1 cellular context compared by ENCODE assay signal in the genomic region with DNA sequence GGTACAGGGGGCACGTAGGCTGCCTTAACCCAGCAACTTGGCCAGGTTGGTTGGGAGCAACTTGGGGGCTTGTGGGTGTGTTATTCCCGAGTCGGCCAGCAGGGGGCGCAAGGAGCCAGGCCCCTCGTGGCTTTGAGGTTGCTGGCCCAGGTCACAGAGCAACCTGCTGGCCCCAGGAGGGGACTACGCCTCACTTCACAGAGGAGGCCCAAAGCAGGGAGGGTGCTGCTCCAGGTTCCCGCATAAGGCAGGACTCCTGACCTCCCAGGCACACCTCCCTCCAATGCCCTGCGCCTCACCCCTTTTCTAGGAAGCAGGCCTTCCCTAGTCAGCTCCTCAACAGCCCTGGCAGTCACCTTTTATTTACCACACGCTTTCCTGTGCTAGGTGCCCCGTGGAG.
TF ChIP-seq lines count a peak whose summit lies in the region.

No MANE protein-coding gene starts in this region.

TF ChIP-seq in HepG2, 621 proteins besides CTCF, POLR2A, EP300 and RAD21 (continued from another document and continues in another):
- peak; percentile 28; the same call in 1 of the 2 replicates for TF ChIP-seq PHF21A (CRISPR knock-in tag; IDR thresholded peaks at IDR 0.05)
- TF ChIP-seq ZFX (CRISPR knock-in tag; IDR thresholded peaks at IDR 0.05; ENCODE audit: low read depth), result peak; percentile 70
- no peak; the same call in 2 of the 3 replicates for TF ChIP-seq MXI1 (IDR thresholded peaks at IDR 0.05; ENCODE audit: borderline replicate concordance, low read depth, low read length)
- no peak for TF ChIP-seq ZNF619 (CRISPR knock-in tag; IDR thresholded peaks at IDR 0.05)
- TF ChIP-seq, protein P1, sequence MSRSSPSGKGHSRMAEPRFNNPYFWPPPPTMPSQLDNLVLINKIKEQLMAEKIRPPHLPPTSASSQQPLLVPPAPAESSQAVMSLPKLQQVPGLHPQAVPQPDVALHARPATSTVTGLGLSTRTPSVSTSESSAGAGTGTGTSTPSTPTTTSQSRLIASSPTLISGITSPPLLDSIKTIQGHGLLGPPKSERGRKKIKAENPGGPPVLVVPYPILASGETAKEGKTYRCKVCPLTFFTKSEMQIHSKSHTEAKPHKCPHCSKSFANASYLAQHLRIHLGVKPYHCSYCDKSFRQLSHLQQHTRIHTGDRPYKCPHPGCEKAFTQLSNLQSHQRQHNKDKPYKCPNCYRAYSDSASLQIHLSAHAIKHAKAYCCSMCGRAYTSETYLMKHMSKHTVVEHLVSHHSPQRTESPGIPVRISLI (CRISPR knock-in tag; IDR thresholded peaks at IDR 0.05; ENCODE audit: borderline replicate concordance), result peak; percentile 56; the same call in 1 of the 2 replicates
- TF ChIP-seq, protein P2, sequence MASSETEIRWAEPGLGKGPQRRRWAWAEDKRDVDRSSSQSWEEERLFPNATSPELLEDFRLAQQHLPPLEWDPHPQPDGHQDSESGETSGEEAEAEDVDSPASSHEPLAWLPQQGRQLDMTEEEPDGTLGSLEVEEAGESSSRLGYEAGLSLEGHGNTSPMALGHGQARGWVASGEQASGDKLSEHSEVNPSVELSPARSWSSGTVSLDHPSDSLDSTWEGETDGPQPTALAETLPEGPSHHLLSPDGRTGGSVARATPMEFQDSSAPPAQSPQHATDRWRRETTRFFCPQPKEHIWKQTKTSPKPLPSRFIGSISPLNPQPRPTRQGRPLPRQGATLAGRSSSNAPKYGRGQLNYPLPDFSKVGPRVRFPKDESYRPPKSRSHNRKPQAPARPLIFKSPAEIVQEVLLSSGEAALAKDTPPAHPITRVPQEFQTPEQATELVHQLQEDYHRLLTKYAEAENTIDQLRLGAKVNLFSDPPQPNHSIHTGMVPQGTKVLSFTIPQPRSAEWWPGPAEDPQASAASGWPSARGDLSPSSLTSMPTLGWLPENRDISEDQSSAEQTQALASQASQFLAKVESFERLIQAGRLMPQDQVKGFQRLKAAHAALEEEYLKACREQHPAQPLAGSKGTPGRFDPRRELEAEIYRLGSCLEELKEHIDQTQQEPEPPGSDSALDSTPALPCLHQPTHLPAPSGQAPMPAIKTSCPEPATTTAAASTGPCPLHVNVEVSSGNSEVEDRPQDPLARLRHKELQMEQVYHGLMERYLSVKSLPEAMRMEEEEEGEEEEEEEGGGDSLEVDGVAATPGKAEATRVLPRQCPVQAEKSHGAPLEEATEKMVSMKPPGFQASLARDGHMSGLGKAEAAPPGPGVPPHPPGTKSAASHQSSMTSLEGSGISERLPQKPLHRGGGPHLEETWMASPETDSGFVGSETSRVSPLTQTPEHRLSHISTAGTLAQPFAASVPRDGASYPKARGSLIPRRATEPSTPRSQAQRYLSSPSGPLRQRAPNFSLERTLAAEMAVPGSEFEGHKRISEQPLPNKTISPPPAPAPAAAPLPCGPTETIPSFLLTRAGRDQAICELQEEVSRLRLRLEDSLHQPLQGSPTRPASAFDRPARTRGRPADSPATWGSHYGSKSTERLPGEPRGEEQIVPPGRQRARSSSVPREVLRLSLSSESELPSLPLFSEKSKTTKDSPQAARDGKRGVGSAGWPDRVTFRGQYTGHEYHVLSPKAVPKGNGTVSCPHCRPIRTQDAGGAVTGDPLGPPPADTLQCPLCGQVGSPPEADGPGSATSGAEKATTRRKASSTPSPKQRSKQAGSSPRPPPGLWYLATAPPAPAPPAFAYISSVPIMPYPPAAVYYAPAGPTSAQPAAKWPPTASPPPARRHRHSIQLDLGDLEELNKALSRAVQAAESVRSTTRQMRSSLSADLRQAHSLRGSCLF (CRISPR knock-in tag; IDR thresholded peaks at IDR 0.05; ENCODE audit: borderline replicate concordance), result no peak
- TF ChIP-seq ETV5 (CRISPR knock-in tag; IDR thresholded peaks at IDR 0.05; ENCODE audit: borderline replicate concordance), result peak; percentile 20; the same call in 1 of the 2 replicates
- TF ChIP-seq MAF1 (CRISPR knock-in tag; IDR thresholded peaks at IDR 0.05; ENCODE audit: borderline replicate concordance), result no peak
- TF ChIP-seq ZNF343 (CRISPR knock-in tag; IDR thresholded peaks at IDR 0.05), result no peak
- TF ChIP-seq, protein P3, sequence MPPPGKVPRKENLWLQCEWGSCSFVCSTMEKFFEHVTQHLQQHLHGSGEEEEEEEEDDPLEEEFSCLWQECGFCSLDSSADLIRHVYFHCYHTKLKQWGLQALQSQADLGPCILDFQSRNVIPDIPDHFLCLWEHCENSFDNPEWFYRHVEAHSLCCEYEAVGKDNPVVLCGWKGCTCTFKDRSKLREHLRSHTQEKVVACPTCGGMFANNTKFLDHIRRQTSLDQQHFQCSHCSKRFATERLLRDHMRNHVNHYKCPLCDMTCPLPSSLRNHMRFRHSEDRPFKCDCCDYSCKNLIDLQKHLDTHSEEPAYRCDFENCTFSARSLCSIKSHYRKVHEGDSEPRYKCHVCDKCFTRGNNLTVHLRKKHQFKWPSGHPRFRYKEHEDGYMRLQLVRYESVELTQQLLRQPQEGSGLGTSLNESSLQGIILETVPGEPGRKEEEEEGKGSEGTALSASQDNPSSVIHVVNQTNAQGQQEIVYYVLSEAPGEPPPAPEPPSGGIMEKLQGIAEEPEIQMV (CRISPR knock-in tag; IDR thresholded peaks at IDR 0.05; ENCODE audit: low read depth), result no peak
- peak; percentile 49; the same call in 1 of the 2 replicates for TF ChIP-seq YEATS2 (CRISPR knock-in tag; IDR thresholded peaks at IDR 0.05; ENCODE audit: borderline replicate concordance)
- TF ChIP-seq KDM3A (CRISPR knock-in tag; IDR thresholded peaks at IDR 0.05; ENCODE audit: low read depth), result peak; percentile 59; the same call in 1 of the 2 replicates
- TF ChIP-seq SIX4 (CRISPR knock-in tag; IDR thresholded peaks at IDR 0.05), result no peak
- TF ChIP-seq RXRB (CRISPR knock-in tag; IDR thresholded peaks at IDR 0.05; ENCODE audit: borderline replicate concordance), result peak; percentile 15; the same call in 1 of the 2 replicates
- TF ChIP-seq ZNF530 (CRISPR knock-in tag; IDR thresholded peaks at IDR 0.05; ENCODE audit: low read depth), result no peak
- TF ChIP-seq PAX8 (CRISPR knock-in tag; IDR thresholded peaks at IDR 0.05; ENCODE audit: borderline replicate concordance), result no peak
- TF ChIP-seq ZNF333 (CRISPR knock-in tag; IDR thresholded peaks at IDR 0.05; ENCODE audit: borderline replicate concordance), result no peak
- no peak for TF ChIP-seq ZNF446 (CRISPR knock-in tag; IDR thresholded peaks at IDR 0.05)
- no peak for TF ChIP-seq ZFP36L1 (CRISPR knock-in tag; IDR thresholded peaks at IDR 0.05)
- TF ChIP-seq, protein P4, sequence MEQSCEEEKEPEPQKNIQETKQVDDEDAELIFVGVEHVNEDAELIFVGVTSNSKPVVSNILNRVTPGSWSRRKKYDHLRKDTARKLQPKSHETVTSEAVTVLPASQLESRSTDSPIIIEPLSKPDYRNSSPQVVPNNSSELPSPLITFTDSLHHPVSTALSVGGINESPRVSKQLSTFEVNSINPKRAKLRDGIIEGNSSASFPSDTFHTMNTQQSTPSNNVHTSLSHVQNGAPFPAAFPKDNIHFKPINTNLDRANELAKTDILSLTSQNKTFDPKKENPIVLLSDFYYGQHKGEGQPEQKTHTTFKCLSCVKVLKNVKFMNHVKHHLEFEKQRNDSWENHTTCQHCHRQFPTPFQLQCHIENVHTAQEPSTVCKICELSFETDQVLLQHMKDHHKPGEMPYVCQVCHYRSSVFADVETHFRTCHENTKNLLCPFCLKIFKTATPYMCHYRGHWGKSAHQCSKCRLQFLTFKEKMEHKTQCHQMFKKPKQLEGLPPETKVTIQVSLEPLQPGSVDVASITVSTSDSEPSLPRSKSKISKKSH (CRISPR knock-in tag; IDR thresholded peaks at IDR 0.05; ENCODE audit: borderline replicate concordance), result no peak; the same call in 1 of the 2 replicates
- TF ChIP-seq, protein P5, sequence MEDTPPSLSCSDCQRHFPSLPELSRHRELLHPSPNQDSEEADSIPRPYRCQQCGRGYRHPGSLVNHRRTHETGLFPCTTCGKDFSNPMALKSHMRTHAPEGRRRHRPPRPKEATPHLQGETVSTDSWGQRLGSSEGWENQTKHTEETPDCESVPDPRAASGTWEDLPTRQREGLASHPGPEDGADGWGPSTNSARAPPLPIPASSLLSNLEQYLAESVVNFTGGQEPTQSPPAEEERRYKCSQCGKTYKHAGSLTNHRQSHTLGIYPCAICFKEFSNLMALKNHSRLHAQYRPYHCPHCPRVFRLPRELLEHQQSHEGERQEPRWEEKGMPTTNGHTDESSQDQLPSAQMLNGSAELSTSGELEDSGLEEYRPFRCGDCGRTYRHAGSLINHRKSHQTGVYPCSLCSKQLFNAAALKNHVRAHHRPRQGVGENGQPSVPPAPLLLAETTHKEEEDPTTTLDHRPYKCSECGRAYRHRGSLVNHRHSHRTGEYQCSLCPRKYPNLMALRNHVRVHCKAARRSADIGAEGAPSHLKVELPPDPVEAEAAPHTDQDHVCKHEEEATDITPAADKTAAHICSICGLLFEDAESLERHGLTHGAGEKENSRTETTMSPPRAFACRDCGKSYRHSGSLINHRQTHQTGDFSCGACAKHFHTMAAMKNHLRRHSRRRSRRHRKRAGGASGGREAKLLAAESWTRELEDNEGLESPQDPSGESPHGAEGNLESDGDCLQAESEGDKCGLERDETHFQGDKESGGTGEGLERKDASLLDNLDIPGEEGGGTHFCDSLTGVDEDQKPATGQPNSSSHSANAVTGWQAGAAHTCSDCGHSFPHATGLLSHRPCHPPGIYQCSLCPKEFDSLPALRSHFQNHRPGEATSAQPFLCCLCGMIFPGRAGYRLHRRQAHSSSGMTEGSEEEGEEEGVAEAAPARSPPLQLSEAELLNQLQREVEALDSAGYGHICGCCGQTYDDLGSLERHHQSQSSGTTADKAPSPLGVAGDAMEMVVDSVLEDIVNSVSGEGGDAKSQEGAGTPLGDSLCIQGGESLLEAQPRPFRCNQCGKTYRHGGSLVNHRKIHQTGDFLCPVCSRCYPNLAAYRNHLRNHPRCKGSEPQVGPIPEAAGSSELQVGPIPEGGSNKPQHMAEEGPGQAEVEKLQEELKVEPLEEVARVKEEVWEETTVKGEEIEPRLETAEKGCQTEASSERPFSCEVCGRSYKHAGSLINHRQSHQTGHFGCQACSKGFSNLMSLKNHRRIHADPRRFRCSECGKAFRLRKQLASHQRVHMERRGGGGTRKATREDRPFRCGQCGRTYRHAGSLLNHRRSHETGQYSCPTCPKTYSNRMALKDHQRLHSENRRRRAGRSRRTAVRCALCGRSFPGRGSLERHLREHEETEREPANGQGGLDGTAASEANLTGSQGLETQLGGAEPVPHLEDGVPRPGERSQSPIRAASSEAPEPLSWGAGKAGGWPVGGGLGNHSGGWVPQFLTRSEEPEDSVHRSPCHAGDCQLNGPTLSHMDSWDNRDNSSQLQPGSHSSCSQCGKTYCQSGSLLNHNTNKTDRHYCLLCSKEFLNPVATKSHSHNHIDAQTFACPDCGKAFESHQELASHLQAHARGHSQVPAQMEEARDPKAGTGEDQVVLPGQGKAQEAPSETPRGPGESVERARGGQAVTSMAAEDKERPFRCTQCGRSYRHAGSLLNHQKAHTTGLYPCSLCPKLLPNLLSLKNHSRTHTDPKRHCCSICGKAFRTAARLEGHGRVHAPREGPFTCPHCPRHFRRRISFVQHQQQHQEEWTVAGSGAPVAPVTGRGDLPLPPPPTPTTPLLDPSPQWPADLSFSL (CRISPR knock-in tag; IDR thresholded peaks at IDR 0.05), result no peak
- TF ChIP-seq NCOR1 (IDR thresholded peaks at IDR 0.05; ENCODE audit: borderline replicate concordance, low read length), result no peak
- TF ChIP-seq GABPA (IDR thresholded peaks at IDR 0.05; ENCODE audit: low read depth, low read length), result no peak
- no peak for TF ChIP-seq GABPA (CRISPR knock-in tag; IDR thresholded peaks at IDR 0.05; ENCODE audit: low read depth)
- TF ChIP-seq ATF1 (CRISPR knock-in tag; IDR thresholded peaks at IDR 0.05), result no peak
- no peak for TF ChIP-seq ZNF264 (CRISPR knock-in tag; IDR thresholded peaks at IDR 0.05)
- TF ChIP-seq, protein P6, sequence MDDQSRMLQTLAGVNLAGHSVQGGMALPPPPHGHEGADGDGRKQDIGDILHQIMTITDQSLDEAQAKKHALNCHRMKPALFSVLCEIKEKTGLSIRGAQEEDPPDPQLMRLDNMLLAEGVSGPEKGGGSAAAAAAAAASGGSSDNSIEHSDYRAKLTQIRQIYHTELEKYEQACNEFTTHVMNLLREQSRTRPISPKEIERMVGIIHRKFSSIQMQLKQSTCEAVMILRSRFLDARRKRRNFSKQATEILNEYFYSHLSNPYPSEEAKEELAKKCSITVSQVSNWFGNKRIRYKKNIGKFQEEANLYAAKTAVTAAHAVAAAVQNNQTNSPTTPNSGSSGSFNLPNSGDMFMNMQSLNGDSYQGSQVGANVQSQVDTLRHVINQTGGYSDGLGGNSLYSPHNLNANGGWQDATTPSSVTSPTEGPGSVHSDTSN (CRISPR knock-in tag; IDR thresholded peaks at IDR 0.05; ENCODE audit: borderline replicate concordance), result no peak
- TF ChIP-seq ZNF768 (CRISPR knock-in tag; IDR thresholded peaks at IDR 0.05), result peak; percentile 50; the same call in 1 of the 2 replicates
- TF ChIP-seq, protein P7, sequence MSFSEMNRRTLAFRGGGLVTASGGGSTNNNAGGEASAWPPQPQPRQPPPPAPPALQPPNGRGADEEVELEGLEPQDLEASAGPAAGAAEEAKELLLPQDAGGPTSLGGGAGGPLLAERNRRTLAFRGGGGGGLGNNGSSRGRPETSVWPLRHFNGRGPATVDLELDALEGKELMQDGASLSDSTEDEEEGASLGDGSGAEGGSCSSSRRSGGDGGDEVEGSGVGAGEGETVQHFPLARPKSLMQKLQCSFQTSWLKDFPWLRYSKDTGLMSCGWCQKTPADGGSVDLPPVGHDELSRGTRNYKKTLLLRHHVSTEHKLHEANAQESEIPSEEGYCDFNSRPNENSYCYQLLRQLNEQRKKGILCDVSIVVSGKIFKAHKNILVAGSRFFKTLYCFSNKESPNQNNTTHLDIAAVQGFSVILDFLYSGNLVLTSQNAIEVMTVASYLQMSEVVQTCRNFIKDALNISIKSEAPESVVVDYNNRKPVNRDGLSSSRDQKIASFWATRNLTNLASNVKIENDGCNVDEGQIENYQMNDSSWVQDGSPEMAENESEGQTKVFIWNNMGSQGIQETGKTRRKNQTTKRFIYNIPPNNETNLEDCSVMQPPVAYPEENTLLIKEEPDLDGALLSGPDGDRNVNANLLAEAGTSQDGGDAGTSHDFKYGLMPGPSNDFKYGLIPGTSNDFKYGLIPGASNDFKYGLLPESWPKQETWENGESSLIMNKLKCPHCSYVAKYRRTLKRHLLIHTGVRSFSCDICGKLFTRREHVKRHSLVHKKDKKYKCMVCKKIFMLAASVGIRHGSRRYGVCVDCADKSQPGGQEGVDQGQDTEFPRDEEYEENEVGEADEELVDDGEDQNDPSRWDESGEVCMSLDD (CRISPR knock-in tag; IDR thresholded peaks at IDR 0.05; ENCODE audit: borderline replicate concordance), result no peak
- TF ChIP-seq TEAD2 (CRISPR knock-in tag; IDR thresholded peaks at IDR 0.05), result no peak
- no peak for TF ChIP-seq ZSCAN12 (CRISPR knock-in tag; IDR thresholded peaks at IDR 0.05)
- no peak for TF ChIP-seq SMAD1 (CRISPR knock-in tag; IDR thresholded peaks at IDR 0.05; ENCODE audit: borderline replicate concordance, low read depth)
- no peak for TF ChIP-seq NR1H2 (CRISPR knock-in tag; IDR thresholded peaks at IDR 0.05; ENCODE audit: borderline replicate concordance, low read depth)
